In the genomic region with DNA sequence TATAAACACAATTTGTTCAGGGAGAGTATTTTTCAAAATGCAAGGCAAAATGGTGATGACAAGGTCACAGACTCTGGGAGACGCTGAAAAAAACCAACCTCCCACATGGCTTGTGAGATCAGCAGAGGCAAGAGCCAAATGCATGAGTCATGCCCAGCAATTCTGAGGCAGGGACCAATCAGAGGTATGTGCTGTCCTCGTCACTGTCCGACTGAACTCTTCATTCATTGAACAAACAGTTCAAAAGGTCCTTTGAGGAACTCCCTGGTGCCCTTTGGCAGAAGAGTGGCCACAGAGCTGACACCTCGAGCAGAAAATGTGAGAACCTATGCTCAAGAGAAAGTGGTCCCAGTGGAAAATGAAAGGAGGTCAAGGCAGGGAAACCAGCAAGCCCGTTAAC, we compare ENCODE assay signal across 8 cellular contexts. TPM values are rescaled to one million over a fixed set of nuclear protein-coding genes. Genes with fewer than 3 reads are reported as not detected.
DNase-seq lines count a peak whose midpoint lies in the region; ATAC-seq and TF ChIP-seq lines count a peak whose summit lies in the region.

No MANE protein-coding gene starts in this region.

- TF ChIP-seq CTCF in coronary artery (IDR thresholded peaks at IDR 0.05) (no peak), right lobe of liver (IDR thresholded peaks at IDR 0.05) (no peak), upper lobe of right lung (IDR thresholded peaks at IDR 0.05) (no peak), progenitor cell of endocrine pancreas (IDR thresholded peaks at IDR 0.05; ENCODE audit: unreplicated experiment) (no peak)

- H3K27ac Mint-ChIP-seq in progenitor cell of endocrine pancreas, result no peak overlapping the region

- intact Hi-C loops in right lobe of liver (cut with DNase I) (no loop called here), upper lobe of right lung (cut with DNase I) (no loop called here)

- H3K27me3 Mint-ChIP-seq in progenitor cell of endocrine pancreas, result peaks cover 21% of the 10 kb centered on the region

- H3K36me3 ChIP-seq in right lobe of liver (no peaks in the 10 kb centered on the region), upper lobe of right lung (no peaks in the 10 kb centered on the region)

- no peaks in the 10 kb centered on the region for H3K9me3 Mint-ChIP-seq in progenitor cell of endocrine pancreas (ENCODE audit: low read depth)

- H3K27me3 ChIP-seq in right lobe of liver, result no peaks in the 10 kb centered on the region
- H3K27me3 ChIP-seq in upper lobe of right lung, result no peaks in the 10 kb centered on the region

- H3K4me1 ChIP-seq in right lobe of liver, result no peaks in the 10 kb centered on the region
- H3K4me1 ChIP-seq in upper lobe of right lung, result no peaks in the 10 kb centered on the region

- H3K9me3 ChIP-seq in right lobe of liver, result no peaks in the 10 kb centered on the region
- no peaks in the 10 kb centered on the region for H3K9me3 ChIP-seq in upper lobe of right lung

- DNase-seq in NCI-H226 (peak; percentile 92), coronary artery (ENCODE audit: low spot score) (peak; percentile 86), right lobe of liver (peak in 2 of 3 donors; percentile 28 to 44), upper lobe of right lung (no peak), GF-D8 (lab: John Stamatoyannopoulos, UW) (no peak), HuH-7.5 (ENCODE audit: low spot score) (no peak), progenitor cell of endocrine pancreas (ENCODE audit: low spot score, unreplicated experiment) (no peak)

- 44% methylated on average over 5 of the region's 5 CpGs for WGBS in right lobe of liver (ENCODE audit: insufficient coverage, low coverage, low lambda C conversion rate, missing lambda C conversion rate)

- no peak overlapping the region for H3K4me3 Mint-ChIP-seq in progenitor cell of endocrine pancreas (ENCODE audit: low read depth)

- H3K4me1 Mint-ChIP-seq in progenitor cell of endocrine pancreas (ENCODE audit: low read depth), result peaks cover 3% of the 10 kb centered on the region

- peak overlapping the region; percentile 62 to 81 for H3K27ac ChIP-seq in coronary artery
- H3K27ac ChIP-seq in right lobe of liver, result no peak overlapping the region
- no peak overlapping the region for H3K27ac ChIP-seq in upper lobe of right lung

- ATAC-seq in right lobe of liver, result peak; percentile 68 to 97 (median 76)
- ATAC-seq in upper lobe of right lung, result peak; percentile 68
- ATAC-seq in GM21529 (IDR thresholded peaks at IDR 0.05; ENCODE audit: unreplicated experiment), result no peak

- no peaks in the 10 kb centered on the region for H3K36me3 Mint-ChIP-seq in progenitor cell of endocrine pancreas (ENCODE audit: insufficient read depth)

- no peak for TF ChIP-seq POLR2A in right lobe of liver (IDR thresholded peaks at IDR 0.05)

- peak overlapping the region; percentile 59 for H3K4me3 ChIP-seq in coronary artery
- H3K4me3 ChIP-seq in right lobe of liver, result no peak overlapping the region
- no peak overlapping the region for H3K4me3 ChIP-seq in upper lobe of right lung

RNA-seq across cellular contexts. Expression of gene CDH11, which starts 51.0 kb away (rescaled TPM):
- total RNA-seq in right lobe of liver (1 to 10 TPM; 1.2 to 6.6 (median 3.0) TPM), upper lobe of right lung (176 TPM), progenitor cell of endocrine pancreas (5.5 and 6.0 TPM in 2 replicates)

Comparison
In these comparisons a context has a peak if more than half of its experiments do, and no peak if none do; other contexts are left out.
1. DNase-seq: peak in NCI-H226 (single experiment), coronary artery (single experiment) and right lobe of liver (2 of 3); none in upper lobe of right lung (single experiment), GF-D8 (single experiment), HuH-7.5 (single experiment) and progenitor cell of endocrine pancreas (single experiment).
2. H3K27ac ChIP-seq: peak in coronary artery (2 of 2); none in right lobe of liver (0 of 3) and upper lobe of right lung (single experiment).
3. RNA of gene CDH11, which starts 51.0 kb away (total RNA-seq): 176 TPM in upper lobe of right lung (single experiment); 5.5 to 6.0 TPM in progenitor cell of endocrine pancreas and 1.2 to 6.6 TPM in right lobe of liver; every median in the first group is over 10 times any median in the second.